ENCODE assay signal across 9 cellular contexts in the genomic region with DNA sequence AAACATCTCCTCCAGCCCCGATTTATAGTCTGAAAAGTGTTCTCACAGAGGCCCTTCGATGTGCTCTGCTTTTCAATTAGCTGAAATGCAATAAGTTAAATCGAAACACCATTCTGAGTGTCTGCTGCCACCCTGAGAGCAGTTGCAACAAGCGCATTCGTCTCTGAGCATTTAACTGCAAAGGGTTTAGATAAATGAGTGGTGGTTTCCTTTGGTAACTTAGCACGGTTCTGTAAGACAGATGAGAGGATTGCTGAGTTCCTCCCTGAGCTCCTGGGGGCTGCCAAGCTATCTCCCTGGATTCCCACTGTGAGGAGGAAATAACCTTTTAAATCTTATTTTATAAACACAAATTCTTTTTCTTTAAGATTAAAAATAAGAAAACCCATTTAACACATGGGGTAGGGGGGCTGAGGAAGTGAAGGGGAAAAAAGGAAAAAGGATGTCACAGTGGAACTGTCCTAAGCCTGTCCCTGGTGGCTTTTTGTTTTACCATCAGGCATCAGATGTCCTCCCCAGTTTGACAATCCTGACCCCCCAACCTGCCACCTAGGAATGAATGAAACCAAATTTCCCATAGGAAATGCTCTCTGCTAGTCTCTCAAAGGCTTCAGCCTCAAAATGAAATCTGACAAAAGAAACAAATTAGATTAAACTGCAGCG. TPM values are rescaled to one million over a fixed set of nuclear protein-coding genes. Genes with fewer than 3 reads are reported as not detected.
A peak's percentile ranks its signal among the peaks of the same experiment; 100 is the strongest.
DNase-seq lines count a peak whose midpoint lies in the region; ATAC-seq, FAIRE-seq and TF ChIP-seq lines count a peak whose summit lies in the region.
"Had no signal": no experiment of that assay in that cellular context is flagged by ENCODE, and none has a peak within 500 bp of the region (broad histone marks: within the 10 kb centered on the region; RNA-seq: fewer than 3 reads in every experiment).

No MANE protein-coding gene starts in this region.

- DNase-seq in A172 (ENCODE audit: low spot score) (peak; percentile 81), HTR-8/SVneo (ENCODE audit: insufficient read length, low spot score) (peak; percentile 50), NOMO-1 treated with dmso at 0.1 percent for 144 hours (lab: John Stamatoyannopoulos, UW; ENCODE audit: unreplicated experiment) (peak; percentile 34), amniotic epithelial cell (ENCODE audit: low read depth) (peak; percentile 84), left ventricle myocardium superior (peak; percentile 40), progenitor cell of endocrine pancreas (ENCODE audit: low spot score, unreplicated experiment) (no peak)

- no peaks in the 10 kb centered on the region for H3K36me3 Mint-ChIP-seq in progenitor cell of endocrine pancreas (ENCODE audit: insufficient read depth)

- peak; percentile 84 for ATAC-seq in left ventricle myocardium superior
- ATAC-seq in GM21381 (IDR thresholded peaks at IDR 0.05; ENCODE audit: unreplicated experiment) = no peak

- no peaks in the 10 kb centered on the region for H3K9me3 Mint-ChIP-seq in progenitor cell of endocrine pancreas (ENCODE audit: low read depth)

- peak overlapping the region; percentile 75 for H3K27ac Mint-ChIP-seq in progenitor cell of endocrine pancreas

- TF ChIP-seq CTCF in GM12872 (IDR thresholded peaks at IDR 0.05; ENCODE audit: insufficient read depth, low read depth, low read length) (peak; percentile 49; the same call in 2 of the 3 replicates), progenitor cell of endocrine pancreas (IDR thresholded peaks at IDR 0.05; ENCODE audit: unreplicated experiment) (peak; percentile 61)

- H3K4me3 Mint-ChIP-seq in progenitor cell of endocrine pancreas (ENCODE audit: low read depth) = peak overlapping the region; percentile 33

- peaks cover 27% of the 10 kb centered on the region for H3K4me1 Mint-ChIP-seq in progenitor cell of endocrine pancreas (ENCODE audit: low read depth)

- FAIRE-seq in HTR-8/SVneo (lab: Jason Lieb, UNC) = no peak
- FAIRE-seq: GM18507 had no signal

- intact Hi-C loops in left ventricle myocardium superior (cut with micrococcal nuclease) = loop anchor here (10.0 kb wide), 2 partner anchors 299 to 779 kb away; no protein-coding TSS in a partner anchor

- peaks cover 5% of the 10 kb centered on the region for H3K27me3 Mint-ChIP-seq in progenitor cell of endocrine pancreas

RNA-seq across cellular contexts. Expression of gene CREB1, which starts 56.4 kb away (rescaled TPM):
- 69.1 and 73.3 TPM in 2 replicates for total RNA-seq in A172 (2014; rRNA removed; shearing (Covaris generic))
- total RNA-seq in left ventricle myocardium superior (51.0 TPM), progenitor cell of endocrine pancreas (103 and 111 TPM in 2 replicates)
